16 cellular contexts compared by ENCODE assay signal in the genomic region with DNA sequence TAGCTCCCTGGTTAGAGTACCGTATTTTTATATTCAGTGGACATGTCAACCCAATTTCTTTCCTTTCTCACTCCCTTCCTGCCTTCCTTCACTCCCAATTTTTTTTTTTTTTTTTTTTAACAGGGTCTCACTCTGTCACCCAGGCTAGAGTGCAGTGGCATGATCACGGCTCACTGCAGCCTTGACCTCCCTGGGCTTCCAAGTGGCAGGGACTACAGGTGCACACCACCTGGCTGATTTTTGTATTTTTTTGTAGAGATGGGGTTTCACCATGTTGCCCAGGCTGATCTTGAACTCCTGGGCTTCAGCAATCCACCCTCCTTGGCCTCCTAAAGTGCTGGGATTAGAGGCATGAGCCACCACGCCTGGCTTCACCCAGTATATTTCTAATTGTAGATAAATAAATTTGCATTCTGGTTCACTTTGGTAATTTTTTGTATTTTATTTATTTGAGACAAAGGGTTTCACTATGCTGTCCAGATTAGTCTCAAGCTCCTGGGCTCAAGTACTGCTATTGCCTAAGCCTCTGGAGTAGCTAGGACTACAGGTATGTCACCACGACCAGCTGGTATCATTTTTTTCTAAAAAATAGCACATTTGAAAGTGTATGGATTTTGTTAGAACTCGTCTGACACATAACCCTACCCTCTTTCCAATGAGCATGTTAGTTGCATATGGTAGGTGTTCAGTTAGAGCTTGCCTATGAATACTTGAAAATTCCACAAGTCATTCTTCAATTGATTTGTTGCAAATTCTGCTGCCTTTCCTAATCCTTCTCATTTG. TPM values are rescaled to one million over a fixed set of nuclear protein-coding genes. Genes with fewer than 3 reads are reported as not detected.
DNase-seq lines count a peak whose midpoint lies in the region; ATAC-seq and TF ChIP-seq lines count a peak whose summit lies in the region.
"Had no signal": no experiment of that assay in that cellular context is flagged by ENCODE, and none has a peak within 500 bp of the region (broad histone marks: within the 10 kb centered on the region; RNA-seq: fewer than 3 reads in every experiment).

No MANE protein-coding gene starts in this region.

- H3K4me3 ChIP-seq in AG04449 (ENCODE audit: low read depth, low read length) (no peak overlapping the region), IMR-90 (ENCODE audit: insufficient read depth, low read depth, low read length) (no peak overlapping the region), mucosa of descending colon (no peak overlapping the region)
- H3K4me3 ChIP-seq: BLaER1 had no signal

- DNase-seq in AG04449 (ENCODE audit: low read depth, low spot score) = peak; percentile 59
- DNase-seq in IMR-90 = no peak
- no peak for DNase-seq in chondrocyte (ENCODE audit: low spot score)
- no peak for DNase-seq in mucosa of descending colon
- DNase-seq in stimulated activated CD4-positive, alpha-beta T cell treated with anti-CD3 and anti-CD28 coated beads, Interleukin-4, amount 100 ng/mL, for 1 hour = no peak
- DNase-seq in NCI-H1694 (lab: John Stamatoyannopoulos, UW) = no peak
- DNase-seq: cortex of kidney; GDM1; kidney; NCI-H1930; stimulated activated naive CD4-positive, alpha-beta T cell treated with Interleukin-2 at 50 U/mL for 16 hours had no signal

- H3K9ac ChIP-seq in IMR-90 (ENCODE audit: low read depth, low read length) = no peak overlapping the region
- H3K9ac ChIP-seq: BLaER1 had no signal

- H4K5ac ChIP-seq in IMR-90 (ENCODE audit: low read depth, low read length) = no peak overlapping the region

- H2BK5ac ChIP-seq in IMR-90 (ENCODE audit: low read depth, low read length, poor library complexity, severe bottlenecking) = no peak overlapping the region

- H3K36me3 ChIP-seq in IMR-90 (ENCODE audit: control insufficient read depth, insufficient read depth, low read length) = peaks cover 19% of the 10 kb centered on the region
- H3K36me3 ChIP-seq in mucosa of descending colon (ENCODE audit: low read depth) = peaks cover 4% of the 10 kb centered on the region

- no peaks in the 10 kb centered on the region for H3K27me3 Mint-ChIP-seq in chondrocyte (ENCODE audit: low read depth)
- H3K27me3 Mint-ChIP-seq: activated naive CD8-positive, alpha-beta T cell had no signal

- no TSS peak for BruUV-seq in IMR-90 (replicated peaks; lab: Mats Ljungman, UMichigan)

- intact Hi-C loops in IMR-90 (cut with micrococcal nuclease) (loop anchor here (2.0 to 10.0 kb wide), 4 partner anchors 88 to 365 kb away; a partner anchor contains a TSS), mucosa of descending colon (cut with DNase I, micrococcal nuclease) (loop anchor here in 1 of 2 donors (10.0 kb wide), 1 partner anchor 318 kb away; no protein-coding TSS in a partner anchor)

- H3K56ac ChIP-seq in IMR-90 (ENCODE audit: extremely low read depth, insufficient read depth, low read length) = no peak overlapping the region

- H2AFZ ChIP-seq in IMR-90 (replicated peaks; ENCODE audit: low read length, poor library complexity) = no peak overlapping the region

- ATAC-seq in IMR-90 (ENCODE audit: low read depth) (peak; percentile 45), mucosa of descending colon (peak; percentile 27), GM21423 (IDR thresholded peaks at IDR 0.05; ENCODE audit: unreplicated experiment) (no peak), GM19463 (IDR thresholded peaks at IDR 0.05; ENCODE audit: unreplicated experiment) (no peak)

- H3K4ac ChIP-seq in IMR-90 (ENCODE audit: low read depth, low read length) = no peak overlapping the region

- dilution Hi-C loops in IMR-90 (cut with HindIII; ENCODE audit: low sequenced_read_pairs, unreplicated experiment) = no loop called here

- no peak overlapping the region for H3K4me3 Mint-ChIP-seq in chondrocyte (ENCODE audit: unreplicated experiment)
- H3K4me3 Mint-ChIP-seq: activated naive CD8-positive, alpha-beta T cell; T-helper 1 cell treated with Interleukin-12 subunit alpha and Interleukin-12 subunit beta and Interleukin-4 antibody, amounts not matched to agents 30 μg/mL and 1 μg/mL, for 36 hours had no signal

- no peak overlapping the region for H4K8ac ChIP-seq in IMR-90 (ENCODE audit: low read depth in 2 of 2, low read length in 2 of 2)

- H2AK9ac ChIP-seq in IMR-90 (replicated peaks; ENCODE audit: low read depth, low read length, poor library complexity) = no peak overlapping the region

- TF ChIP-seq RAD21 in IMR-90 (IDR thresholded peaks at IDR 0.05; ENCODE audit: low read length) = no peak

- H3K27ac Mint-ChIP-seq in chondrocyte (ENCODE audit: unreplicated experiment) = peak overlapping the region; percentile 81
- H3K27ac Mint-ChIP-seq: activated naive CD8-positive, alpha-beta T cell; T-helper 1 cell treated with Interleukin-12 subunit alpha and Interleukin-12 subunit beta and Interleukin-4 antibody, amounts not matched to agents 30 μg/mL and 1 μg/mL, for 36 hours had no signal

- H3K4me2 ChIP-seq in IMR-90 (ENCODE audit: low read depth, low read length) = no peak overlapping the region
- H3K4me2 ChIP-seq: BLaER1 had no signal

- no peaks in the 10 kb centered on the region for H3K9me1 ChIP-seq in IMR-90 (ENCODE audit: insufficient read depth, low read length)

- POLR2A ChIA-PET in AG04449 (lab: Yijun Ruan, JAX) = interaction anchor here (0.6 to 2.0 kb wide), 13 partner anchors 8 to 570 kb away, joined by 3 to 11 read pairs (median 4); no protein-coding TSS in a partner anchor
- POLR2A ChIA-PET in IMR-90 (lab: Charles Lee; ENCODE audit: unreplicated experiment) = interaction anchor here (0.6 to 1.3 kb wide), 11 partner anchors 25 to 477 kb away, joined by 3 to 7 read pairs (median 3); no protein-coding TSS in a partner anchor

- no peak for TF ChIP-seq POLR2A in IMR-90 (IDR thresholded peaks at IDR 0.05; ENCODE audit: low read depth, low read length)

- no peaks in the 10 kb centered on the region for H3K9me3 Mint-ChIP-seq in chondrocyte (ENCODE audit: low read depth)
- H3K9me3 Mint-ChIP-seq: T-helper 1 cell treated with Interleukin-12 subunit alpha and Interleukin-12 subunit beta and Interleukin-4 antibody, amounts not matched to agents 30 μg/mL and 1 μg/mL, for 36 hours had no signal

- H2BK20ac ChIP-seq in IMR-90 (ENCODE audit: low read depth, low read length) = no peak overlapping the region

- no peak overlapping the region for H3K23ac ChIP-seq in IMR-90 (ENCODE audit: low read depth, low read length)

- 43% methylated on average over 1 of the region's 5 CpGs; no CpG with 5 or more reads in 1 of the 2 experiments for WGBS in IMR-90 (ENCODE audit: extremely low coverage in 2 of 2, insufficient read length in 1 of 2), 2 experiments

- no peak overlapping the region for H3K14ac ChIP-seq in IMR-90 (replicated peaks; ENCODE audit: low read depth, low read length)

- no peak overlapping the region for H2BK15ac ChIP-seq in IMR-90 (ENCODE audit: low read depth, low read length)

- TF ChIP-seq CTCF in AG04449 (IDR thresholded peaks at IDR 0.05; ENCODE audit: insufficient read depth, low read length, missing control alignments) (no peak), IMR-90 (conservative IDR thresholded peaks at IDR 0.05; ENCODE audit: low read depth, low read length) (no peak), chondrocyte (IDR thresholded peaks at IDR 0.05) (no peak), mucosa of descending colon (IDR thresholded peaks at IDR 0.05) (no peak)

- H3K27ac ChIP-seq in IMR-90 (ENCODE audit: insufficient read depth, low read length) = no peak overlapping the region
- H3K27ac ChIP-seq: BLaER1 had no signal

- H3K18ac ChIP-seq in IMR-90 (ENCODE audit: low read depth, low read length) = no peak overlapping the region

- H3K9me3 ChIP-seq in IMR-90 (ENCODE audit: control insufficient read depth, insufficient read depth, low read length) (no peaks in the 10 kb centered on the region), mucosa of descending colon (no peaks in the 10 kb centered on the region)
- H3K9me3 ChIP-seq: BLaER1 had no signal

- peaks cover 0 to 19% of the 10 kb centered on the region in 2 experiments; a peak in 2 of 4 replicates for H3K79me1 ChIP-seq in IMR-90 (ENCODE audit: low read depth in 1 of 2, low read length in 2 of 2)

- CTCF ChIA-PET in AG04449 (lab: Yijun Ruan, JAX) (interaction anchor here (0.7 to 2.4 kb wide), 5 partner anchors 14 to 578 kb away, joined by 3 to 11 read pairs (median 4); no protein-coding TSS in a partner anchor), IMR-90 (lab: Yijun Ruan, JAX) (interaction anchor here (0.5 to 1.4 kb wide), 5 partner anchors 88 to 286 kb away, joined by 3 to 4 read pairs (median 3); a partner anchor contains a TSS)

- H4K91ac ChIP-seq in IMR-90 (ENCODE audit: insufficient read depth, low read depth, low read length) = no peak overlapping the region

- H3K4me1 Mint-ChIP-seq in chondrocyte (ENCODE audit: low read depth) = peaks cover 40% of the 10 kb centered on the region

- H4K20me1 ChIP-seq in IMR-90 (ENCODE audit: insufficient read depth, low read length) = peaks cover 52% of the 10 kb centered on the region

- no peak overlapping the region for H2BK120ac ChIP-seq in IMR-90 (ENCODE audit: low read depth, low read length)

- H3K27me3 ChIP-seq in IMR-90 (ENCODE audit: control insufficient read depth, insufficient read depth, low read length) = no peaks in the 10 kb centered on the region
- H3K27me3 ChIP-seq: BLaER1 had no signal

- peaks cover 29% of the 10 kb centered on the region for H3K36me3 Mint-ChIP-seq in chondrocyte (ENCODE audit: low read depth)

- no peak overlapping the region for H2AK5ac ChIP-seq in IMR-90 (ENCODE audit: low read depth, low read length)

- in situ Hi-C loops in IMR-90 (cut with MboI; ENCODE audit: low sequenced_read_pairs) = loop anchor here (10.0 kb wide), 2 partner anchors 202 to 658 kb away; no protein-coding TSS in a partner anchor

- H3K4me1 ChIP-seq in IMR-90 (ENCODE audit: control insufficient read depth, insufficient read depth, low read length) = peaks cover 3% of the 10 kb centered on the region
- H3K4me1 ChIP-seq in mucosa of descending colon (ENCODE audit: low read depth) = no peaks in the 10 kb centered on the region

TF ChIP-seq in IMR-90, 13 proteins besides CTCF, POLR2A, EP300 and RAD21:
- TF ChIP-seq CEBPB (IDR thresholded peaks at IDR 0.05; ENCODE audit: low read depth, low read length) = peak; percentile 64
- TF ChIP-seq, protein P1, sequence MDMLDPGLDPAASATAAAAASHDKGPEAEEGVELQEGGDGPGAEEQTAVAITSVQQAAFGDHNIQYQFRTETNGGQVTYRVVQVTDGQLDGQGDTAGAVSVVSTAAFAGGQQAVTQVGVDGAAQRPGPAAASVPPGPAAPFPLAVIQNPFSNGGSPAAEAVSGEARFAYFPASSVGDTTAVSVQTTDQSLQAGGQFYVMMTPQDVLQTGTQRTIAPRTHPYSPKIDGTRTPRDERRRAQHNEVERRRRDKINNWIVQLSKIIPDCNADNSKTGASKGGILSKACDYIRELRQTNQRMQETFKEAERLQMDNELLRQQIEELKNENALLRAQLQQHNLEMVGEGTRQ (IDR thresholded peaks at IDR 0.05; ENCODE audit: low read depth, low read length) = no peak
TF ChIP-seq in IMR-90: peak in this region for 1.

RNA-seq across cellular contexts. Expression of a gene that starts 15.7 kb away (rescaled TPM):
- total RNA-seq in IMR-90 (2012; rRNA removed) (881 and 1,389 TPM in 2 replicates), chondrocyte (580 to 614 TPM (median 596 TPM) in 3 replicates), mucosa of descending colon (100 to 1,000 TPM in 2 of 3 donors, 10 to 100 TPM in 1; 82.9 to 216 (median 143) TPM)
- 213 and 313 TPM in 2 replicates for polyA plus RNA-seq in IMR-90 (2012; rRNA removed)
- polyA plus RNA-seq in IMR-90 (2012; cell fraction: cytosol; rRNA removed) = 33.9 and 129 TPM in 2 replicates
- polyA plus RNA-seq in IMR-90 (2012; cell fraction: nucleus; rRNA removed; ENCODE audit: low replicate concordance) = 118 and 947 TPM in 2 replicates

Comparison
In these comparisons a context has a peak if more than half of its experiments do, and no peak if none do; other contexts are left out.
1. ATAC-seq: peak in IMR-90 (single experiment) and mucosa of descending colon (single experiment); none in GM21423 (single experiment) and GM19463 (single experiment).